Comparison of ENCODE assay signal across 8 cellular contexts in the genomic region with DNA sequence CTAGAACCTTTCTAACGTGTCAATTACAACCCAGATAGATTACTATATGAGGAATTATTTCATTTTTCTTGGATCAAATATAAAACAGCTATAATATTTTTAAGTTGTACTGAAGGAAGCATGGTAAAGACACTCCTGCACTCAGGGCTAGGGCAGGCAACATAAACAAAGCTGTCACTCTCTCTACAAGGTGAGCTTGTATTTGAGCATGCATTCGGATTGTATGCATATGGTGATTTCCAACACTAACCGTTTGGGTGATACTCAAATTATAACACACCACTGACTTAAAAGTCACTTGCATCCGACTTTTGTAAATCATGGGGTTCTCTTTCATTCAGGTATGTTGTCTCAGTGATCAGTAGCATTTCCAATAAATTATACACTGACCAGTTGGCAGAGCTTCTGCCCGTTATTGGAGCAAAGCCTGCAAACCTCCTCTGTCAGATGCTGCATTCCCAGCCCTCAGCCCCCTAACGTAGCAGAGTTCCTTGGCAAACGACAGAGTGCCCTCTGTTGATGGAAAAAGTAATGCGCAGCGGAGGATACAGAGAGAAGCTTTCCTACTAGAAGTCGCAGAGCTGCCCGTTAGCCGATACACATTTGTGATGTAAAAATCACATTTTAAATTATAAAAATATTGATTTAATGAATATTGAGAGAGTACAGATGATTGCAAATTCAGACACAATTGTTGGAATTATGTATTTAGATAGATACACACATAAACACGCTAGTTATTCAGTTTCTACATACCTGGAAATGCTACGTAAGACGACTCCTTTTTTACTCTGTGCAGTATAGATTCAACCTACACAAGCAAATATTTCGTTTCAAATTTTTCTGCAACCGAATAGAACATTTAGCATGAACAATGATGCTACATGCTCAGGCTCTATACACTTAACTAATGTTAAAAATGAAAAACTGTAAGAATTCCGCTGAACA.
DNase-seq lines count a peak whose midpoint lies in the region; ATAC-seq and TF ChIP-seq lines count a peak whose summit lies in the region.

No MANE protein-coding gene starts in this region.

- peak overlapping the region; percentile 32 for H3K27ac Mint-ChIP-seq in activated T-helper 1 cell treated with anti-CD3 and anti-CD28 coated beads, Interleukin-12 subunit alpha, Interleukin-12 subunit beta, Interleukin-2, Interleukin-4 antibody, amounts not matched to agents 30 ng/mL and 10 ng/mL and 1 ng/mL, durations not matched to agents 14 hours and 24 hours and 36 hours

- no peaks in the 10 kb centered on the region for H3K4me1 ChIP-seq in left ventricle myocardium inferior

- DNase-seq in activated CD4-positive, CD25-positive, alpha-beta regulatory T cell treated with anti-CD3 and anti-CD28 coated beads, Interleukin-2, amount 50 U/mL, for 72 hours: no peak
- peak; percentile 43 for DNase-seq in HuH-7 (ENCODE audit: low spot score)
- DNase-seq in NOMO-1 treated with DMSO at 0.1 percent for 48 hours (lab: John Stamatoyannopoulos, UW; ENCODE audit: unreplicated experiment): peak; percentile 58
- DNase-seq in activated T-helper 1 cell treated with anti-CD3 and anti-CD28 coated beads, Interleukin-12 subunit alpha, Interleukin-12 subunit beta, Interleukin-2, Interleukin-4 antibody, amounts not matched to agents 30 ng/mL and 10 ng/mL and 1 ng/mL, durations not matched to agents 14 hours and 24 hours and 36 hours (ENCODE audit: low spot score): peak; percentile 37
- DNase-seq in left ventricle myocardium inferior: no peak
- DNase-seq in putamen (ENCODE audit: low spot score): peak; percentile 53

- H3K27ac ChIP-seq in left ventricle myocardium inferior (replicated peaks): no peak overlapping the region

- peak; percentile 41 for ATAC-seq in activated CD4-positive, CD25-positive, alpha-beta regulatory T cell treated with anti-CD3 and anti-CD28 coated beads, Interleukin-2, amount 50 U/mL, for 24 hours
- ATAC-seq in HG03135 (IDR thresholded peaks at IDR 0.05; ENCODE audit: unreplicated experiment): no peak

- peaks cover 2% of the 10 kb centered on the region for H3K36me3 Mint-ChIP-seq in activated T-helper 1 cell treated with anti-CD3 and anti-CD28 coated beads, Interleukin-12 subunit alpha, Interleukin-12 subunit beta, Interleukin-2, Interleukin-4 antibody, amounts not matched to agents 30 ng/mL and 10 ng/mL and 1 ng/mL, durations not matched to agents 14 hours and 24 hours and 36 hours (ENCODE audit: low read depth)

- H3K9me3 Mint-ChIP-seq in activated T-helper 1 cell treated with anti-CD3 and anti-CD28 coated beads, Interleukin-12 subunit alpha, Interleukin-12 subunit beta, Interleukin-2, Interleukin-4 antibody, amounts not matched to agents 30 ng/mL and 10 ng/mL and 1 ng/mL, durations not matched to agents 14 hours and 24 hours and 36 hours: peaks cover 7% of the 10 kb centered on the region

- peaks cover 21% of the 10 kb centered on the region for H3K4me1 Mint-ChIP-seq in activated T-helper 1 cell treated with anti-CD3 and anti-CD28 coated beads, Interleukin-12 subunit alpha, Interleukin-12 subunit beta, Interleukin-2, Interleukin-4 antibody, amounts not matched to agents 30 ng/mL and 10 ng/mL and 1 ng/mL, durations not matched to agents 14 hours and 24 hours and 36 hours (ENCODE audit: low read depth)

- peak overlapping the region; percentile 74 for H3K4me3 Mint-ChIP-seq in activated T-helper 1 cell treated with anti-CD3 and anti-CD28 coated beads, Interleukin-12 subunit alpha, Interleukin-12 subunit beta, Interleukin-2, Interleukin-4 antibody, amounts not matched to agents 30 ng/mL and 10 ng/mL and 1 ng/mL, durations not matched to agents 14 hours and 24 hours and 36 hours

- peaks cover 70% of the 10 kb centered on the region for H3K27me3 Mint-ChIP-seq in activated T-helper 1 cell treated with anti-CD3 and anti-CD28 coated beads, Interleukin-12 subunit alpha, Interleukin-12 subunit beta, Interleukin-2, Interleukin-4 antibody, amounts not matched to agents 30 ng/mL and 10 ng/mL and 1 ng/mL, durations not matched to agents 14 hours and 24 hours and 36 hours (ENCODE audit: insufficient read depth)

- H3K4me3 ChIP-seq in left ventricle myocardium inferior: no peak overlapping the region

- H3K27me3 ChIP-seq in left ventricle myocardium inferior (ENCODE audit: low read depth): peaks cover 100% of the 10 kb centered on the region

- intact Hi-C loops in activated T-helper 1 cell treated with anti-CD3 and anti-CD28 coated beads, Interleukin-12 subunit alpha, Interleukin-12 subunit beta, Interleukin-2, Interleukin-4 antibody, amounts not matched to agents 30 ng/mL and 10 ng/mL and 1 ng/mL, durations not matched to agents 14 hours and 24 hours and 36 hours (cut with micrococcal nuclease): loop anchor here (1.0 to 5.0 kb wide), 5 partner anchors 457 to 828 kb away; no protein-coding TSS in a partner anchor
- intact Hi-C loops in left ventricle myocardium inferior (cut with micrococcal nuclease): loop anchor here (10.0 kb wide), 1 partner anchor 251 kb away; no protein-coding TSS in a partner anchor

- no peaks in the 10 kb centered on the region for H3K36me3 ChIP-seq in left ventricle myocardium inferior

- no peaks in the 10 kb centered on the region for H3K9me3 ChIP-seq in left ventricle myocardium inferior (replicated peaks)

- peak; percentile 61 for TF ChIP-seq CTCF in left ventricle myocardium inferior (IDR thresholded peaks at IDR 0.05; ENCODE audit: borderline replicate concordance)

Comparison
In these comparisons a context has a peak if more than half of its experiments do, and no peak if none do; other contexts are left out.
1. DNase-seq: peak in HuH-7 (single experiment), NOMO-1 treated with DMSO at 0.1 percent for 48 hours (single experiment), activated T-helper 1 cell treated with anti-CD3 and anti-CD28 coated beads, Interleukin-12 subunit alpha, Interleukin-12 subunit beta, Interleukin-2, Interleukin-4 antibody, amounts not matched to agents 30 ng/mL and 10 ng/mL and 1 ng/mL, durations not matched to agents 14 hours and 24 hours and 36 hours (single experiment) and putamen (single experiment); none in activated CD4-positive, CD25-positive, alpha-beta regulatory T cell treated with anti-CD3 and anti-CD28 coated beads, Interleukin-2, amount 50 U/mL, for 72 hours (single experiment) and left ventricle myocardium inferior (single experiment).